17 cellular contexts compared by ENCODE assay signal in the genomic region with DNA sequence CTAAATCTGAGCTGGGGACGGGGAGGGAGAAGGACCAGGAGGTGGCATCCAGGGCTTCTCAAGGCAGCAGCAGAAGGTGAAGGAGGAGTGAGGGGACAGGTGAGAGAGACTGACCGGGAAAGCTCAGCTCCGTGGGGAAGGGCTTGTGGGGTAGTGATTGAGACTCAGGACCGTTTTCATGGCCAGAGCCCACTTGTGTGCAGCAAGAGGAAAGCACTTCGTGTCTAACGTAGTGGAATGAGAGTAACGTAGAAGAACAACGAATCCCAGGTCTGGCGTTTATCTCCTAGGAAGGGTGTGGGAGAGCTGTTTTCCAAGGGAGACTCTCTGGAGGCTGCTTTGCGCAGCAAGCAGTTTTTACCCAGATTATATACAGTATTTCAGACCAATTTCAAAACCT. TPM values are rescaled to one million over a fixed set of nuclear protein-coding genes. Genes with fewer than 3 reads are reported as not detected.
DNase-seq lines count a peak whose midpoint lies in the region; TF ChIP-seq lines count a peak whose summit lies in the region.
"Had no signal": no experiment of that assay in that cellular context is flagged by ENCODE, and none has a peak within 500 bp of the region (broad histone marks: within the 10 kb centered on the region; RNA-seq: fewer than 3 reads in every experiment).

No MANE protein-coding gene starts in this region.

- TF ChIP-seq CTCF in Caco-2 (IDR thresholded peaks at IDR 0.05; ENCODE audit: insufficient read depth in 1 of 2, low read depth in 1 of 2, low read length in 1 of 2, severe bottlenecking in 1 of 2, unreplicated experiment in 1 of 2) (no peak), endodermal cell (conservative IDR thresholded peaks at IDR 0.05) (no peak), osteocyte (IDR thresholded peaks at IDR 0.05) (no peak), left ventricle myocardium inferior (IDR thresholded peaks at IDR 0.05; ENCODE audit: borderline replicate concordance) (no peak)

- no peak overlapping the region for H3K4me3 ChIP-seq in Caco-2 (ENCODE audit: low read depth, low read length)
- H3K4me3 ChIP-seq in NT2/D1 (ENCODE audit: insufficient read length, low read depth) = no peak overlapping the region
- H3K4me3 ChIP-seq in endodermal cell (ENCODE audit: low read length) = no peak overlapping the region
- no peak overlapping the region for H3K4me3 ChIP-seq in left ventricle myocardium inferior
- H3K4me3 ChIP-seq: lung had no signal

- H3K9me3 ChIP-seq in Caco-2 (0 out of 2 replicates have a peak, but pooled peaks cover 2% of the 10 kb centered on the region), NT2/D1 (ENCODE audit: insufficient read depth, low read length) (no peaks in the 10 kb centered on the region), endodermal cell (ENCODE audit: control insufficient read depth, low read length) (no peaks in the 10 kb centered on the region), left ventricle myocardium inferior (replicated peaks) (no peaks in the 10 kb centered on the region)

- intact Hi-C loops in Caco-2 (cut with micrococcal nuclease; ENCODE audit: unreplicated experiment) = loop anchor here (2.0 kb wide), 1 partner anchor 115 kb away; no protein-coding TSS in a partner anchor
- intact Hi-C loops in left ventricle myocardium inferior (cut with micrococcal nuclease) = no loop called here

- H3K4me1 Mint-ChIP-seq in Caco-2 (ENCODE audit: low read depth, unreplicated experiment) (peaks cover 19% of the 10 kb centered on the region), endodermal cell (peaks cover 29% of the 10 kb centered on the region), osteocyte (ENCODE audit: unreplicated experiment) (peaks cover 29% of the 10 kb centered on the region)

- CTCF ChIA-PET in Caco-2 (lab: Charles Lee) = interaction anchor here (0.6 to 1.9 kb wide), 3 partner anchors 115 to 333 kb away, joined by 4 to 12 read pairs (median 4); partner anchors contain the start of genes PRMT7 and SLC7A6OS

- H3K27me3 Mint-ChIP-seq in Caco-2 (ENCODE audit: insufficient read depth, unreplicated experiment) (no peaks in the 10 kb centered on the region), endodermal cell (ENCODE audit: insufficient read depth) (peaks cover 25% of the 10 kb centered on the region), osteocyte (ENCODE audit: unreplicated experiment) (no peaks in the 10 kb centered on the region)

- peak overlapping the region; percentile 92 for H3K9ac ChIP-seq in NT2/D1 (ENCODE audit: insufficient read length, low read depth)
- H3K9ac ChIP-seq in endodermal cell (ENCODE audit: extremely low read depth, low read length, poor library complexity, severe bottlenecking) = no peak overlapping the region

- POLR2A ChIA-PET in Caco-2 (lab: Charles Lee) = interaction anchor here (1.0 kb wide), 1 partner anchor 99 kb away, joined by 3 read pairs; no protein-coding TSS in a partner anchor

- no peaks in the 10 kb centered on the region for H3K27me3 ChIP-seq in Caco-2 (replicated peaks; ENCODE audit: control insufficient read depth, insufficient read depth, low read length)
- H3K27me3 ChIP-seq in NT2/D1 (ENCODE audit: insufficient read depth, insufficient read length) = peaks cover 3% of the 10 kb centered on the region
- peaks cover 34% of the 10 kb centered on the region for H3K27me3 ChIP-seq in endodermal cell (ENCODE audit: control insufficient read depth, insufficient read depth, low read length, poor library complexity, severe bottlenecking)
- peaks cover 93% of the 10 kb centered on the region for H3K27me3 ChIP-seq in left ventricle myocardium inferior (ENCODE audit: low read depth)

- peaks cover 21% of the 10 kb centered on the region for H3K4me1 ChIP-seq in Caco-2
- peaks cover 10% of the 10 kb centered on the region for H3K4me1 ChIP-seq in NT2/D1 (ENCODE audit: insufficient read depth, insufficient read length)
- peaks cover 3% of the 10 kb centered on the region for H3K4me1 ChIP-seq in endodermal cell (ENCODE audit: control insufficient read depth, insufficient read depth, low read length)
- peaks cover 27% of the 10 kb centered on the region for H3K4me1 ChIP-seq in left ventricle myocardium inferior

- H3K36me3 ChIP-seq in Caco-2 (ENCODE audit: control insufficient read depth, insufficient read depth, low read length) (0 out of 2 replicates have a peak, but pooled peaks cover 1% of the 10 kb centered on the region), NT2/D1 (ENCODE audit: insufficient read depth, insufficient read length, low read length) (no peaks in the 10 kb centered on the region), endodermal cell (ENCODE audit: control insufficient read depth, insufficient read depth, low read length) (no peaks in the 10 kb centered on the region), left ventricle myocardium inferior (no peaks in the 10 kb centered on the region)
- H3K36me3 ChIP-seq: brain microvascular endothelial cell had no signal

- peak overlapping the region; percentile 80 for H3K27ac Mint-ChIP-seq in Caco-2 (ENCODE audit: unreplicated experiment)
- H3K27ac Mint-ChIP-seq in endodermal cell = no peak overlapping the region
- H3K27ac Mint-ChIP-seq in osteocyte (ENCODE audit: unreplicated experiment) = no peak overlapping the region
- H3K27ac Mint-ChIP-seq: HFFc6 had no signal

- no TSS peak for BruUV-seq in Caco-2 (replicated peaks; lab: Mats Ljungman, UMichigan)

- H3K36me3 Mint-ChIP-seq in Caco-2 (ENCODE audit: insufficient read depth, unreplicated experiment) (peaks cover 24% of the 10 kb centered on the region), endodermal cell (ENCODE audit: low read depth) (peaks cover 5% of the 10 kb centered on the region), osteocyte (ENCODE audit: unreplicated experiment) (no peaks in the 10 kb centered on the region)

- 69 to 82% methylated on average over 8 to 9 of the region's 10 CpGs for WGBS in endodermal cell (ENCODE audit: insufficient coverage in 1 of 2, insufficient read length in 1 of 2), 2 experiments

- no peak overlapping the region for H3K27ac ChIP-seq in endodermal cell (ENCODE audit: low read depth, low read length)
- H3K27ac ChIP-seq in left ventricle myocardium inferior (replicated peaks) = no peak overlapping the region
- H3K27ac ChIP-seq: brain microvascular endothelial cell had no signal

- no peak for DNase-seq in Caco-2
- DNase-seq in NT2/D1 (ENCODE audit: low read depth, low spot score) = no peak
- peak; percentile 59 for DNase-seq in endodermal cell
- DNase-seq in osteocyte (ENCODE audit: extremely low spot score, unreplicated experiment) = no peak
- DNase-seq in left ventricle myocardium inferior = no peak
- no peak for DNase-seq in inferior parietal cortex (ENCODE audit: extremely low spot score)
- DNase-seq in NCI-H69 (lab: John Stamatoyannopoulos, UW) = no peak
- DNase-seq: activated CD4-positive, alpha-beta T cell treated with anti-CD3 and anti-CD28 coated beads, Interleukin-2, amount 50 U/mL, for 48 hours; activated effector memory CD4-positive, alpha-beta T cell treated with Interleukin-2 at 50 U/mL for 16 hours; brain microvascular endothelial cell; DND-41; HFFc6; NCI-H226; occipital lobe; SIG-M5; stimulated activated naive CD4-positive, alpha-beta T cell had no signal

- H3K4me3 Mint-ChIP-seq in Caco-2 (ENCODE audit: unreplicated experiment) (peak overlapping the region; percentile 90), endodermal cell (peak overlapping the region; percentile 83), osteocyte (ENCODE audit: unreplicated experiment) (peak overlapping the region; percentile 54)
- H3K4me3 Mint-ChIP-seq: HFFc6 had no signal

- H3K9me3 Mint-ChIP-seq in Caco-2 (ENCODE audit: unreplicated experiment) (no peaks in the 10 kb centered on the region), endodermal cell (no peaks in the 10 kb centered on the region), osteocyte (ENCODE audit: unreplicated experiment) (no peaks in the 10 kb centered on the region)
- H3K9me3 Mint-ChIP-seq: HFFc6 had no signal

RNA-seq across cellular contexts. Expression of gene CDH3, which starts 1.3 kb away (rescaled TPM):
- total RNA-seq in Caco-2 (2022) (114 and 144 TPM in 2 replicates), endodermal cell (10 to 100 TPM; 79.6 to 88.1 TPM), osteocyte (2.5 and 3.6 TPM in 2 replicates), left ventricle myocardium inferior (0.08 TPM)
- 13.0 TPM for polyA plus RNA-seq in endodermal cell (2013, experiment 1 of 2)
- 8.5 TPM for polyA plus RNA-seq in endodermal cell (2013, experiment 2 of 2)

Comparison
In these comparisons a context has a peak if more than half of its experiments do, and no peak if none do; other contexts are left out.
1. RNA of gene CDH3, which starts 1.3 kb away (total RNA-seq): 114 to 144 TPM in Caco-2 and 79.6 to 88.1 TPM in endodermal cell; 2.5 to 3.6 TPM in osteocyte and 0.08 TPM in left ventricle myocardium inferior (single experiment); every median in the first group is over 10 times any median in the second.
2. Peak in every context shown above with its lines, with median percentiles within 50 percentile points of each other: H3K4me3 Mint-ChIP-seq.